1 cellular context compared by ENCODE assay signal in the genomic region with DNA sequence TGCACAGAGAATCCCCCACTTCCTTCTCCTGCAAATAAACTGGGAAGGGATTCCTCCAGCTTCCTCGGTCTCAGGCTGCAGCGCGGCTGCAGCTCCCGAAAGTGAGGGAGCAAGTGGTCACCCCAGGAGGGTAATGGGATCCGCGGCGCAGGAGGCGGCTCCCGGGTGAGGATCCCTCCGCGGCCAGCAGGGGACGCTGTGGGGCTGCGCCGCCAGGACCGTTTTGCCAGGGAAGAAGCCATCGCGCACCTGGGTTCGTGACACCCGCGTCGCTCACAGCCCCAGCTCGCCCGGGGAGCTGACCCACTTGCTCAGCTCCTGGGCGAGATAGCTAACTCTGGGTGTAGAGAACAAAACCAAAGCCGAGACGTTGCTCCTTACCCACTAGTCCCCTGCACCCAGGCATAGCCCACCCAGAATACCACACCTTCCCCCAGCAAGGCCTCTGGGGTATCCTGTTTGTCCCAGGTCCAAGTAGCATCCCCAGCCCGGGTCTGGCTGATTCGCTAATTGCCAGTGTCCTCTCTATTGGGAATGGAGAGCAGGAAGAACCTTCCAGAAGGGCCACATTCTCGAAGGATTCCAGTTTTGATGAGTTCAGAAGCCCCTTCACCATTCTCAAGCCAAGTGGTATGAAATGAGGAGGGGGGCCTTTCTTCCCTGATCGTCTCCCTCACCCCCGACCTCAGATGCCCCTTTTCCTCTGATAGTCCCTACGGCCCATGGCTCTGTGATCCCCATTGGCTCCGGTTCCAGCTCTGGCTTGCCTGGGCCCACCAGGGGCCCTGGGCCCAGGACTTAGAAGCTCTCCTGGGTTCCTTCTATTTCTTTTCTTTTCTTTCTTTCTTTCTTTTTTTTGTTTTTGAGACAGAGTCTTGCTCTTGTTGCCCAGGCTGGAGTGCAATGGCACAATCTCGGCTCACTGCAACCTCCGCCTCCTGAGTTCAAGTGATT.
TF ChIP-seq lines count a peak whose summit lies in the region.

No MANE protein-coding gene starts in this region.

TF ChIP-seq in HEK293, 187 proteins besides CTCF, POLR2A, EP300 and RAD21 (continued from another document):
- TF ChIP-seq, protein P1, sequence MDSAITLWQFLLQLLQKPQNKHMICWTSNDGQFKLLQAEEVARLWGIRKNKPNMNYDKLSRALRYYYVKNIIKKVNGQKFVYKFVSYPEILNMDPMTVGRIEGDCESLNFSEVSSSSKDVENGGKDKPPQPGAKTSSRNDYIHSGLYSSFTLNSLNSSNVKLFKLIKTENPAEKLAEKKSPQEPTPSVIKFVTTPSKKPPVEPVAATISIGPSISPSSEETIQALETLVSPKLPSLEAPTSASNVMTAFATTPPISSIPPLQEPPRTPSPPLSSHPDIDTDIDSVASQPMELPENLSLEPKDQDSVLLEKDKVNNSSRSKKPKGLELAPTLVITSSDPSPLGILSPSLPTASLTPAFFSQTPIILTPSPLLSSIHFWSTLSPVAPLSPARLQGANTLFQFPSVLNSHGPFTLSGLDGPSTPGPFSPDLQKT (IDR thresholded peaks at IDR 0.05; ENCODE audit: borderline replicate concordance, low read depth, low read length), result no peak
- TF ChIP-seq ZNF596 (tag by site-specific recombination; IDR thresholded peaks at IDR 0.05), result no peak
- TF ChIP-seq ZNF558 (tag by site-specific recombination; IDR thresholded peaks at IDR 0.05), result no peak
- TF ChIP-seq HOXA7 (CRISPR knock-in tag; IDR thresholded peaks at IDR 0.05; ENCODE audit: borderline replicate concordance), result no peak
- TF ChIP-seq, protein P2, sequence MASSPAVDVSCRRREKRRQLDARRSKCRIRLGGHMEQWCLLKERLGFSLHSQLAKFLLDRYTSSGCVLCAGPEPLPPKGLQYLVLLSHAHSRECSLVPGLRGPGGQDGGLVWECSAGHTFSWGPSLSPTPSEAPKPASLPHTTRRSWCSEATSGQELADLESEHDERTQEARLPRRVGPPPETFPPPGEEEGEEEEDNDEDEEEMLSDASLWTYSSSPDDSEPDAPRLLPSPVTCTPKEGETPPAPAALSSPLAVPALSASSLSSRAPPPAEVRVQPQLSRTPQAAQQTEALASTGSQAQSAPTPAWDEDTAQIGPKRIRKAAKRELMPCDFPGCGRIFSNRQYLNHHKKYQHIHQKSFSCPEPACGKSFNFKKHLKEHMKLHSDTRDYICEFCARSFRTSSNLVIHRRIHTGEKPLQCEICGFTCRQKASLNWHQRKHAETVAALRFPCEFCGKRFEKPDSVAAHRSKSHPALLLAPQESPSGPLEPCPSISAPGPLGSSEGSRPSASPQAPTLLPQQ (tag by site-specific recombination; IDR thresholded peaks at IDR 0.05), result no peak
- no peak; the same call in 1 of the 2 replicates for TF ChIP-seq ZNF561 (tag by site-specific recombination; IDR thresholded peaks at IDR 0.05; ENCODE audit: borderline replicate concordance)
- peak; percentile 86 for TF ChIP-seq ZNF600 (tag by site-specific recombination; IDR thresholded peaks at IDR 0.05)
- TF ChIP-seq YY1 (tag by site-specific recombination; IDR thresholded peaks at IDR 0.05), result 0 out of 2 replicates have a peak, but pooled peaks have one; percentile 32
- no peak for TF ChIP-seq ZNF785 (tag by site-specific recombination; IDR thresholded peaks at IDR 0.05)
- TF ChIP-seq ZNF341 (tag by site-specific recombination; IDR thresholded peaks at IDR 0.05; ENCODE audit: low read depth), result no peak
- no peak for TF ChIP-seq SETDB1 (IDR thresholded peaks at IDR 0.05; ENCODE audit: insufficient read length, low read length)
- TF ChIP-seq, protein P3, sequence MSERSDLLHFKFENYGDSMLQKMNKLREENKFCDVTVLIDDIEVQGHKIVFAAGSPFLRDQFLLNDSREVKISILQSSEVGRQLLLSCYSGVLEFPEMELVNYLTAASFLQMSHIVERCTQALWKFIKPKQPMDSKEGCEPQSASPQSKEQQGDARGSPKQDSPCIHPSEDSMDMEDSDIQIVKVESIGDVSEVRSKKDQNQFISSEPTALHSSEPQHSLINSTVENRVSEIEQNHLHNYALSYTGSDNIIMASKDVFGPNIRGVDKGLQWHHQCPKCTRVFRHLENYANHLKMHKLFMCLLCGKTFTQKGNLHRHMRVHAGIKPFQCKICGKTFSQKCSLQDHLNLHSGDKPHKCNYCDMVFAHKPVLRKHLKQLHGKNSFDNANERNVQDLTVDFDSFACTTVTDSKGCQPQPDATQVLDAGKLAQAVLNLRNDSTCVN (tag by site-specific recombination; optimal IDR thresholded peaks at IDR 0.05), result peak; percentile 57
- TF ChIP-seq, protein P4, sequence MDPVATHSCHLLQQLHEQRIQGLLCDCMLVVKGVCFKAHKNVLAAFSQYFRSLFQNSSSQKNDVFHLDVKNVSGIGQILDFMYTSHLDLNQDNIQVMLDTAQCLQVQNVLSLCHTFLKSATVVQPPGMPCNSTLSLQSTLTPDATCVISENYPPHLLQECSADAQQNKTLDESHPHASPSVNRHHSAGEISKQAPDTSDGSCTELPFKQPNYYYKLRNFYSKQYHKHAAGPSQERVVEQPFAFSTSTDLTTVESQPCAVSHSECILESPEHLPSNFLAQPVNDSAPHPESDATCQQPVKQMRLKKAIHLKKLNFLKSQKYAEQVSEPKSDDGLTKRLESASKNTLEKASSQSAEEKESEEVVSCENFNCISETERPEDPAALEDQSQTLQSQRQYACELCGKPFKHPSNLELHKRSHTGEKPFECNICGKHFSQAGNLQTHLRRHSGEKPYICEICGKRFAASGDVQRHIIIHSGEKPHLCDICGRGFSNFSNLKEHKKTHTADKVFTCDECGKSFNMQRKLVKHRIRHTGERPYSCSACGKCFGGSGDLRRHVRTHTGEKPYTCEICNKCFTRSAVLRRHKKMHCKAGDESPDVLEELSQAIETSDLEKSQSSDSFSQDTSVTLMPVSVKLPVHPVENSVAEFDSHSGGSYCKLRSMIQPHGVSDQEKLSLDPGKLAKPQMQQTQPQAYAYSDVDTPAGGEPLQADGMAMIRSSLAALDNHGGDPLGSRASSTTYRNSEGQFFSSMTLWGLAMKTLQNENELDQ (tag by site-specific recombination; IDR thresholded peaks at IDR 0.05; ENCODE audit: low read depth), result no peak
